ENCODE assay signal across 8 cellular contexts in genomic region chr5:180090098-180090768, GRCh38. TPM values are rescaled to one million over a fixed set of nuclear protein-coding genes. Genes with fewer than 3 reads are reported as not detected.
A peak's percentile ranks its signal among the peaks of the same experiment; 100 is the strongest.
DNase-seq lines count a peak whose midpoint lies in the region; ATAC-seq and TF ChIP-seq lines count a peak whose summit lies in the region.

No MANE protein-coding gene starts in this region.

- peaks cover 17 to 25% of the 10 kb centered on the region in 2 donors for H3K27me3 Mint-ChIP-seq in natural killer cell treated with Interleukin-12 subunit alpha and Interleukin-12 subunit beta and Interleukin-15 and Interleukin-18, amount 100 ng/mL, for 72 hours

- no TSS peak for BruUV-seq in Panc1 (replicated peaks; lab: Mats Ljungman, UMichigan)

- ATAC-seq in Panc1 (peak; percentile 89), HG03520 (IDR thresholded peaks at IDR 0.05; ENCODE audit: unreplicated experiment) (no peak)
- ATAC-seq in natural killer cell treated with Interleukin-12 subunit alpha and Interleukin-12 subunit beta and Interleukin-15 and Interleukin-18, amount 100 ng/mL, for 72 hours: peak; percentile 92 to 93

- H3K4me1 ChIP-seq in Panc1 (ENCODE audit: control insufficient read depth, insufficient read depth, low read length): peaks cover 6% of the 10 kb centered on the region; the same call in 1 of the 2 replicates

- H3K36me3 Mint-ChIP-seq in natural killer cell treated with Interleukin-12 subunit alpha and Interleukin-12 subunit beta and Interleukin-15 and Interleukin-18, amount 100 ng/mL, for 72 hours: peaks cover 2% of the 10 kb centered on the region

- no peaks in the 10 kb centered on the region for H3K9me3 ChIP-seq in Panc1 (ENCODE audit: control insufficient read depth, insufficient read depth, low read depth, low read length)

- H3K9me3 Mint-ChIP-seq in natural killer cell treated with Interleukin-12 subunit alpha and Interleukin-12 subunit beta and Interleukin-15 and Interleukin-18, amount 100 ng/mL, for 72 hours: no peaks in the 10 kb centered on the region

- intact Hi-C loops in Panc1 (cut with micrococcal nuclease; ENCODE audit: unreplicated experiment): loop anchor here (10.0 kb wide), 1 partner anchor 235 kb away; the partner anchor contains the start of gene MRNIP

- peak overlapping the region; percentile 75 for H3K27ac ChIP-seq in Panc1 (ENCODE audit: low read length)

- H3K27ac Mint-ChIP-seq in natural killer cell treated with Interleukin-12 subunit alpha and Interleukin-12 subunit beta and Interleukin-15 and Interleukin-18, amount 100 ng/mL, for 72 hours: peak overlapping the region in 1 of 2 donors; percentile 76

- no peaks in the 10 kb centered on the region for H3K36me3 ChIP-seq in Panc1 (ENCODE audit: control insufficient read depth, insufficient read depth, low read length)

- peak overlapping the region; percentile 81 for H3K4me3 Mint-ChIP-seq in natural killer cell treated with Interleukin-12 subunit alpha and Interleukin-12 subunit beta and Interleukin-15 and Interleukin-18, amount 100 ng/mL, for 72 hours

- in situ Hi-C loops in Panc1 (cut with HindIII; ENCODE audit: low pct_unique_long_range_greater_than_20kb, low sequenced_read_pairs): no loop called here

- peak overlapping the region; percentile 51 to 69 for H3K4me3 ChIP-seq in Panc1 (ENCODE audit: low read depth in 2 of 2, low read length in 2 of 2)
- H3K4me3 ChIP-seq in fibroblast of the aortic adventitia (ENCODE audit: low read depth, low read length): peak overlapping the region; percentile 66

- POLR2A ChIA-PET in Panc1 (lab: Charles Lee): no interaction called here

- TF ChIP-seq CTCF in Panc1 (IDR thresholded peaks at IDR 0.05): peak; percentile 97
- peak; percentile 72 for TF ChIP-seq CTCF in fibroblast of the aortic adventitia (IDR thresholded peaks at IDR 0.05; ENCODE audit: insufficient read depth, low read length)

- DNase-seq in AML-193 (lab: John Stamatoyannopoulos, UW) (peak; percentile 15 to 33), H4 (ENCODE audit: low spot score) (peak; percentile 60), Panc1 (ENCODE audit: low read depth, low spot score) (no peak), fibroblast of the aortic adventitia (ENCODE audit: low read depth) (peak; percentile 58)
- DNase-seq in activated T-helper 1 cell treated with anti-CD3 and anti-CD28 coated beads, Interleukin-2, amount 50 U/mL, for 16 hours (ENCODE audit: low read depth in 1 of 2, low spot score in 1 of 2): peak; percentile 64 to 68
- DNase-seq in natural killer cell treated with Interleukin-12 subunit alpha and Interleukin-12 subunit beta and Interleukin-15 and Interleukin-18, amount 100 ng/mL, for 72 hours (ENCODE audit: low spot score): peak; percentile 82
- peak; percentile 68 to 90 (median 79) for DNase-seq in stimulated activated naive CD4-positive, alpha-beta T cell (lab: John Stamatoyannopoulos, UW)

- H3K4me1 Mint-ChIP-seq in natural killer cell treated with Interleukin-12 subunit alpha and Interleukin-12 subunit beta and Interleukin-15 and Interleukin-18, amount 100 ng/mL, for 72 hours (ENCODE audit: low read depth in 2 of 2): peaks cover 26 to 36% of the 10 kb centered on the region in 2 donors

- CTCF ChIA-PET in Panc1 (lab: Charles Lee): interaction anchor here (0.6 to 0.7 kb wide), 5 partner anchors 63 to 726 kb away, joined by 4 to 14 read pairs (median 7); no protein-coding TSS in a partner anchor

- no peaks in the 10 kb centered on the region for H3K27me3 ChIP-seq in Panc1 (ENCODE audit: control insufficient read depth, insufficient read depth, low read length)

RNA-seq across cellular contexts. Expression of gene RNF130, which starts 18.7 kb away (rescaled TPM):
- 115 and 120 TPM in 2 replicates for total RNA-seq in H4 (2014; rRNA removed; shearing (Covaris generic))
- total RNA-seq in Panc1 (2021; ENCODE audit: unreplicated experiment): 73.1 TPM
- 89.7 TPM for polyA plus RNA-seq in Panc1 (2012; ENCODE audit: insufficient read length)
- total RNA-seq in fibroblast of the aortic adventitia (ENCODE audit: low replicate concordance): 21.7 and 27.3 TPM in 2 replicates
- 10 to 100 TPM; 12.4 to 17.0 TPM for total RNA-seq in natural killer cell treated with Interleukin-12 subunit alpha and Interleukin-12 subunit beta and Interleukin-15 and Interleukin-18, amount 100 ng/mL, for 72 hours
